Comparison of ENCODE assay signal across 8 cellular contexts in the genomic region with DNA sequence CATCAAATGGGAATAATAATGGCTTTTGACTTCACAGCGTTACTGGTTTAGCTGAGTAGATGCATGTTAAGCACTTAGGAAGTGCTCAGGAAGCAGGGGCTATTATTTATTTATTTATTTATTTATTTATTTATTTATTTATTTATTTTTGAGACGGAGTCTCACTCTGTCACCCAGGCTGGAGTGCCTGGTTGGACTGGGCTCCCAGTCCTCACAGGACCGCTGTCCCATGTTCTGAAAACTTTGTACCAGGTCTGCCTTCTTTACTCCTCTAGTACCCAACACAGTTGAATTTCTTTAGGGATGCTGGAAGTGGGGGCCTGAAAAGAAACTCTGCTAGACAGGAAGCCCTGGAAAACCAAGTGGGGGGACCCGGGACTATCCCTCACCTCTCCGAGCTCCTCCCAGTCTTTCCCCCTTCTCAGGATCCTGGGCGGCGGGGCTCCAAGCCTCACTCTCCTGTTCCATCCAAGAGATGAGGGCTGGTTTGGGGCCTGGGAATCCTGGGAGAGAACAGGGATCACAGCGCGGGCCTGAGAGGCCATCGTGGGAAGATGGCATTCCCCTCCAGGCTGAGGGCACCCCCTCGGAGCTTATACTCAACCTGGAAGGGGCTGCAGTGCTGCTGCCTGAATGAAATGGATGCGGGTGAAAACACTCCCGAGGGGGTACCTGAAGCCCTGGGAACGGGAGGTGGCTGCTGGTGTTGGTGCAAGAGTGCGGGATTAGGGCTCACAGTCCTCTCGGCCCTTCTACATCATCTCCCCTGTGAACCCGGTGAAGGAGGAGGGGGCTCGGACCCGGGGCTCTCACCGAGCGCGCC. TPM values are rescaled to one million over a fixed set of nuclear protein-coding genes. Genes with fewer than 3 reads are reported as not detected.
A peak's percentile ranks its signal among the peaks of the same experiment; 100 is the strongest.
DNase-seq lines count a peak whose midpoint lies in the region; ATAC-seq and TF ChIP-seq lines count a peak whose summit lies in the region.

No MANE protein-coding gene starts in this region.

- no peak for TF ChIP-seq CTCF in left lung (IDR thresholded peaks at IDR 0.05)
- no peak for TF ChIP-seq CTCF in testis (IDR thresholded peaks at IDR 0.05)

- peak overlapping the region; percentile 98 to 99 for H3K27ac ChIP-seq in left lung
- peak overlapping the region; percentile 97 for H3K27ac ChIP-seq in testis

- peak; percentile 14 for ATAC-seq in left lung

- DNase-seq in GM03348 (ENCODE audit: low spot score) (peak; percentile 49), NCI-H1105 (lab: John Stamatoyannopoulos, UW) (peak; percentile 27), cerebellum (ENCODE audit: low spot score) (peak; percentile 49), left lung (no peak), testis (peak; percentile 49), COR-L47 (lab: John Stamatoyannopoulos, UW) (no peak), SIG-M5 treated with dmso at 0.1 percent for 504 hours (lab: John Stamatoyannopoulos, UW; ENCODE audit: unreplicated experiment) (no peak), HCEC 1CT (no peak)

- H3K4me3 ChIP-seq in left lung (peak overlapping the region; percentile 74 to 86), testis (peak overlapping the region; percentile 62 to 80)

- no peak for TF ChIP-seq POLR2A in testis (IDR thresholded peaks at IDR 0.05)

- intact Hi-C loops in left lung (cut with DNase I) (no loop called here), testis (cut with DNase I; ENCODE audit: low total_unique reads) (no loop called here)

- H3K4me1 ChIP-seq in left lung, result peaks cover 5 to 52% of the 10 kb centered on the region in 2 donors
- H3K4me1 ChIP-seq in testis, result peaks cover 9% of the 10 kb centered on the region

- H3K27me3 ChIP-seq in left lung, result no peaks in the 10 kb centered on the region
- H3K27me3 ChIP-seq in testis, result no peaks in the 10 kb centered on the region

- H3K36me3 ChIP-seq in left lung, result no peaks in the 10 kb centered on the region
- no peaks in the 10 kb centered on the region for H3K36me3 ChIP-seq in testis (ENCODE audit: low read depth, missing control alignments)

- 4 to 5% methylated on average over 7 to 22 of the region's 22 CpGs for WGBS in testis, 2 donors

- H3K9me3 ChIP-seq in left lung, result no peaks in the 10 kb centered on the region
- no peaks in the 10 kb centered on the region for H3K9me3 ChIP-seq in testis

RNA-seq across cellular contexts. Expression of a gene that starts 0.7 kb away (rescaled TPM):
- total RNA-seq in cerebellum (8.7 TPM), left lung (10 to 100 TPM; 11.8 to 12.3 TPM), testis (10 to 100 TPM; 21.7 to 54.6 TPM)
- 38.5 TPM for polyA plus RNA-seq in testis (ENCODE audit: insufficient read depth, low read depth, low replicate concordance)

RNA-seq across cellular contexts. Expression of a gene that starts 12.7 kb away (rescaled TPM):
- 10.1 TPM for total RNA-seq in cerebellum
- 1 to 10 TPM; 7.4 to 9.0 TPM for total RNA-seq in left lung
- total RNA-seq in testis, result 10 to 100 TPM; 21.9 to 23.2 TPM
- polyA plus RNA-seq in testis (ENCODE audit: insufficient read depth, low read depth, low replicate concordance), result 11.3 TPM

RNA-seq across cellular contexts. Expression of a gene that starts 14.7 kb away (rescaled TPM):
- total RNA-seq in cerebellum (23.8 TPM), left lung (10 to 100 TPM; 12.9 to 15.6 TPM), testis (10 to 100 TPM; 14.8 to 17.1 TPM)
- 5.9 TPM for polyA plus RNA-seq in testis (ENCODE audit: insufficient read depth, low read depth, low replicate concordance)

RNA-seq across cellular contexts. Expression of a gene that starts 36.2 kb away (rescaled TPM):
- total RNA-seq in cerebellum, result 9.9 TPM
- 10 to 100 TPM in 1 of 2 donors, 1 to 10 TPM in 1; 6.6 to 11.8 TPM for total RNA-seq in left lung
- 10 to 100 TPM; 18.7 to 23.3 TPM for total RNA-seq in testis
- 13.1 TPM for polyA plus RNA-seq in testis (ENCODE audit: insufficient read depth, low read depth, low replicate concordance)

RNA-seq across cellular contexts. Expression of a gene that starts 39.4 kb away (rescaled TPM):
- total RNA-seq in cerebellum (7.2 TPM), left lung (1 to 10 TPM; 5.4 to 7.1 TPM), testis (10 to 100 TPM; 33.0 to 41.3 TPM)
- polyA plus RNA-seq in testis (ENCODE audit: insufficient read depth, low read depth, low replicate concordance), result 82.7 TPM

Comparison
In these comparisons a context has a peak if more than half of its experiments do, and no peak if none do; other contexts are left out.
1. DNase-seq: peak in GM03348 (single experiment), NCI-H1105 (single experiment), cerebellum (single experiment) and testis (single experiment); none in left lung (0 of 2), COR-L47 (single experiment), SIG-M5 treated with dmso at 0.1 percent for 504 hours (single experiment) and HCEC 1CT (single experiment).